Comparison of ENCODE assay signal across 1 cellular context in the genomic region with DNA sequence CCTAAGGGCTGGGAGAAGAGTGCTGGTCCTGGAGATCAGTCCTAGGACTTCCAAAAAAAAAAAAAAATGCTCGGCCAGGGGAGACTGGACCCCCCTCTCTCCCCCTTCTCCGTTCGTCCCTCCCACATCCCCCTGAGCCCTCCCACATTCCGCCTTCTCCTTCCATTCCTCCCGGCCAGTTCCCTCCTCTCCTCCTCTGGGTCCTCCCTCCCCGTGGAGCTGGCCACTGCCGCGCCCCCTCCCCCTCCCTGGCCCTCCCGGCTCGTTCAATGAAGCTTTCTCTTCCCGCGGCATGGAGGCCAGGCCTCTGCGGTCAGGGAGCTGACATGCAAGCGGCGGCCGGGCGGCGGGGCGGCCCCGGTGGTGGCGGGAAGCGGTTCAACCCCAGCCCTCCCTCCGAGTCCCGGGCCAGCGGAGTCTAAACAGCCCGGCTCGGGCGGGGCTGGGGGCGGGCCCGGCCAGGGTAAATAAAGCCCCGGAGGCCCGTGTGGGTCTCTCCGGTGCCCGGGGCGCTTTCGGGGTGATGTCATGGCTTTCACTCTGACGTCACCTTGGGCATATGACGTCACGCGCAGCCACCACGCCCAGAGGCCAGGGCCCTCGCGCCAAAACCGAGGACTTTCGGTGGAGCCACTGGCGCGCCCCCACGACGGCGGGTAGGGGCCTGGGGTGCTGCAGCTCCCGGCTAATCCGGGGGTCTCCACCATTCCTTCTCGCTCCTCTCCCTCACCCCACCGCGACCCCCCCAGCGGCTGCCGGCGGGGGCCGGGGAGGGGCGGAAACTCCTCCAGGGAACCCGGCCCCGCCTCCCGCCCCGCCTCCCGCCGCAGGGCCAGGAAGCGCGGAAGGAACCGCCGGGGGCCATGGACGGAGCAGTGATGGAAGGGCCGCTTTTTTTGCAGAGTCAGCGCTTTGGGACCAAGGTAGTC.
TF ChIP-seq lines count a peak whose summit lies in the region.

A gene (plus strand): TSS at position 829 of the 929 bp plus-strand sequence. CDS start 35 bp downstream, at position 864.
A gene with protein sequence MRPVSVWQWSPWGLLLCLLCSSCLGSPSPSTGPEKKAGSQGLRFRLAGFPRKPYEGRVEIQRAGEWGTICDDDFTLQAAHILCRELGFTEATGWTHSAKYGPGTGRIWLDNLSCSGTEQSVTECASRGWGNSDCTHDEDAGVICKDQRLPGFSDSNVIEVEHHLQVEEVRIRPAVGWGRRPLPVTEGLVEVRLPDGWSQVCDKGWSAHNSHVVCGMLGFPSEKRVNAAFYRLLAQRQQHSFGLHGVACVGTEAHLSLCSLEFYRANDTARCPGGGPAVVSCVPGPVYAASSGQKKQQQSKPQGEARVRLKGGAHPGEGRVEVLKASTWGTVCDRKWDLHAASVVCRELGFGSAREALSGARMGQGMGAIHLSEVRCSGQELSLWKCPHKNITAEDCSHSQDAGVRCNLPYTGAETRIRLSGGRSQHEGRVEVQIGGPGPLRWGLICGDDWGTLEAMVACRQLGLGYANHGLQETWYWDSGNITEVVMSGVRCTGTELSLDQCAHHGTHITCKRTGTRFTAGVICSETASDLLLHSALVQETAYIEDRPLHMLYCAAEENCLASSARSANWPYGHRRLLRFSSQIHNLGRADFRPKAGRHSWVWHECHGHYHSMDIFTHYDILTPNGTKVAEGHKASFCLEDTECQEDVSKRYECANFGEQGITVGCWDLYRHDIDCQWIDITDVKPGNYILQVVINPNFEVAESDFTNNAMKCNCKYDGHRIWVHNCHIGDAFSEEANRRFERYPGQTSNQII (minus strand): TSS at position 51 of the 929 bp plus-strand sequence. CDS start 1,308 bp downstream, outside the sequence.

TF ChIP-seq in endothelial cell of umbilical vein, 7 proteins besides CTCF, POLR2A, EP300 and RAD21 (continued from another document):
- TF ChIP-seq JUN (IDR thresholded peaks at IDR 0.05; ENCODE audit: borderline replicate concordance, insufficient read depth, insufficient read length, low read depth), result peak; percentile 61
